In the genomic region with DNA sequence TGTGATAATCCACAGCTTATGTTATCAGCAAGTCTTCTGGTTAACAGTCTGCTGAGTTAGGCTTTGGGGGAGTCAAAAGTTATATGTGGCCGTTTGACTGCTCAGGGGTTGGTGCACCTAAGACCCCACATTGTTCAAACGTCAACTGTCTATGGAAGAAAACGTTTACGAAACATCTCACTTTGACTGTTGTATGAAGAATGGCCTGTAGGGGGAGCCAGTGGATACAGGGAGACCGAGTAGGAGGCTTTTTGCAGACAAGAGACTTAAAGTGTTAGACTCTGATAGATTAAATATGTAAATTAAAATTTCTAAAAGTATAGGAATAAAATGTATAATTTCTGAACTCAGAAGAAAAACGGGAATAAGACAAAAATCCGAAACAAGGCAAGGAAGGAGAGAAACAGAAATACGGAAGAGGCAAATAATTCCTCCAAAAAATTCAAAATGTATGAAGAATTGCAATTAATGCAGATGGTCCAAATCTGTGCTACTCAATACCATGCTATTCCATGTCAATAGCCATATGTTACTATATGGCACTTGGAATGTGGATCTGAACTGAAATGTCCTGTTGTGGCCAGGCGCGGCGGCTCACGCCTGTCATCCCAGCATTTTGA, we compare ENCODE assay signal across 9 cellular contexts. TPM values are rescaled to one million over a fixed set of nuclear protein-coding genes. Genes with fewer than 3 reads are reported as not detected.
DNase-seq lines count a peak whose midpoint lies in the region; ATAC-seq, FAIRE-seq and TF ChIP-seq lines count a peak whose summit lies in the region.
"Had no signal": no experiment of that assay in that cellular context is flagged by ENCODE, and none has a peak within 500 bp of the region (broad histone marks: within the 10 kb centered on the region; RNA-seq: fewer than 3 reads in every experiment).

No MANE protein-coding gene starts in this region.

- no peak overlapping the region for H3K27ac Mint-ChIP-seq in activated T-cell treated with anti-CD3 and anti-CD28 coated beads, Interleukin-2, amount 50 U/mL, for 72 hours
- H3K27ac Mint-ChIP-seq: activated naive CD4-positive, alpha-beta T cell treated with anti-CD3 and anti-CD28 coated beads, Interleukin-2, amount 50 U/mL, for 24 hours had no signal

- no peak overlapping the region for H3K4me3 ChIP-seq in fibroblast of the aortic adventitia (ENCODE audit: low read depth, low read length)
- no peak overlapping the region for H3K4me3 ChIP-seq in neutrophil (ENCODE audit: low read depth in 1 of 2, low read length in 1 of 2)
- no peak overlapping the region for H3K4me3 ChIP-seq in testis

- no peak overlapping the region for H3K27ac ChIP-seq in neutrophil
- no peak overlapping the region for H3K27ac ChIP-seq in testis

- intact Hi-C loops in testis (cut with DNase I; ENCODE audit: low total_unique reads): loop anchor here (5.0 kb wide), 1 partner anchor 115 kb away; no protein-coding TSS in a partner anchor

- H3K36me3 ChIP-seq in neutrophil (no peaks in the 10 kb centered on the region), testis (ENCODE audit: low read depth, missing control alignments) (no peaks in the 10 kb centered on the region)

- DNase-seq in DMS114 treated with DMSO at 0.1 percent for 48 hours (lab: John Stamatoyannopoulos, UW; ENCODE audit: unreplicated experiment) (peak; percentile 49), KBM-7 (peak; percentile 89), RCC 7860 (ENCODE audit: low spot score) (peak; percentile 60), fibroblast of the aortic adventitia (ENCODE audit: low read depth) (peak; percentile 88), testis (peak; percentile 91)
- peak; percentile 85 to 91 for DNase-seq in activated T-cell treated with anti-CD3 and anti-CD28 coated beads, Interleukin-2, amount 50 U/mL, for 72 hours

- H3K9me3 ChIP-seq in neutrophil: no peaks in the 10 kb centered on the region
- no peaks in the 10 kb centered on the region for H3K9me3 ChIP-seq in testis

- peaks cover 14% of the 10 kb centered on the region for H3K27me3 Mint-ChIP-seq in activated T-cell treated with anti-CD3 and anti-CD28 coated beads, Interleukin-2, amount 50 U/mL, for 72 hours (ENCODE audit: low read depth)

- H3K4me3 Mint-ChIP-seq in activated T-cell treated with anti-CD3 and anti-CD28 coated beads, Interleukin-2, amount 50 U/mL, for 72 hours: no peak overlapping the region
- H3K4me3 Mint-ChIP-seq: activated naive CD4-positive, alpha-beta T cell treated with anti-CD3 and anti-CD28 coated beads, Interleukin-2, amount 50 U/mL, for 24 hours had no signal

- WGBS in testis, 2 donors: 41% methylated on average over 12 of the region's 12 CpGs

- H3K4me1 ChIP-seq in neutrophil (ENCODE audit: control insufficient read depth in 1 of 2, insufficient read depth in 1 of 2, low read depth in 1 of 2, low read length in 1 of 2): peaks cover 2% of the 10 kb centered on the region in 2 experiments
- H3K4me1 ChIP-seq in testis: no peaks in the 10 kb centered on the region

- in situ Hi-C loops in KBM-7 (cut with MboI; ENCODE audit: low pct_unique_long_range_greater_than_20kb, low sequenced_read_pairs): no loop called here

- H3K36me3 Mint-ChIP-seq in activated T-cell treated with anti-CD3 and anti-CD28 coated beads, Interleukin-2, amount 50 U/mL, for 72 hours (ENCODE audit: insufficient read depth in 2 of 2): peaks cover 2 to 6% of the 10 kb centered on the region in 2 donors

- TF ChIP-seq POLR2A in testis (IDR thresholded peaks at IDR 0.05): no peak

- peak; percentile 60 to 82 for ATAC-seq in activated T-cell treated with anti-CD3 and anti-CD28 coated beads, Interleukin-2, amount 50 U/mL, for 72 hours (replicated peaks in 1 of 2)
- ATAC-seq in GM18873 (IDR thresholded peaks at IDR 0.05; ENCODE audit: low FRiP score, unreplicated experiment): no peak

- peak; percentile 86 for TF ChIP-seq CTCF in fibroblast of the aortic adventitia (IDR thresholded peaks at IDR 0.05; ENCODE audit: insufficient read depth, low read length)
- peak; percentile 86 for TF ChIP-seq CTCF in neutrophil (IDR thresholded peaks at IDR 0.05)
- peak; percentile 76 to 89 (median 77) for TF ChIP-seq CTCF in testis (IDR thresholded peaks at IDR 0.05)

- peaks cover 0 to 6% of the 10 kb centered on the region in 2 donors for H3K9me3 Mint-ChIP-seq in activated T-cell treated with anti-CD3 and anti-CD28 coated beads, Interleukin-2, amount 50 U/mL, for 72 hours
- H3K9me3 Mint-ChIP-seq: activated naive CD4-positive, alpha-beta T cell treated with anti-CD3 and anti-CD28 coated beads, Interleukin-2, amount 50 U/mL, for 24 hours had no signal

- H3K27me3 ChIP-seq in neutrophil (peaks cover 17% of the 10 kb centered on the region), testis (no peaks in the 10 kb centered on the region)

- FAIRE-seq in RCC 7860 (lab: Jason Lieb, UNC): peak; percentile 84

- peaks cover 40% of the 10 kb centered on the region for H3K4me1 Mint-ChIP-seq in activated T-cell treated with anti-CD3 and anti-CD28 coated beads, Interleukin-2, amount 50 U/mL, for 72 hours (ENCODE audit: low read depth)

RNA-seq across cellular contexts. Expression of a gene that starts 37.8 kb away (rescaled TPM):
- total RNA-seq in activated T-cell treated with anti-CD3 and anti-CD28 coated beads, Interleukin-2, amount 50 U/mL, for 72 hours: 10 to 100 TPM; 23.1 to 25.4 TPM
- total RNA-seq in fibroblast of the aortic adventitia (ENCODE audit: low replicate concordance): 1.6 TPM in 1 of 2 replicates, not detected in the other
- under 1 TPM; 0.31 to 0.47 TPM for total RNA-seq in testis
- polyA plus RNA-seq in testis (ENCODE audit: insufficient read depth, low read depth, low replicate concordance): 0.69 TPM

RNA-seq across cellular contexts. Expression of a gene that starts 41.2 kb away (rescaled TPM):
- total RNA-seq in activated T-cell treated with anti-CD3 and anti-CD28 coated beads, Interleukin-2, amount 50 U/mL, for 72 hours: 10 to 100 TPM; 25.0 to 31.5 TPM
- total RNA-seq in fibroblast of the aortic adventitia (ENCODE audit: low replicate concordance) (0.09 TPM in 1 of 2 replicates, not detected in the other), testis (1 to 10 TPM in 1 of 2 donors, not detected in 1; 1.0 TPM)
- polyA plus RNA-seq in testis (ENCODE audit: insufficient read depth, low read depth, low replicate concordance): 0.63 TPM

Comparison
In these comparisons a context has a peak if more than half of its experiments do, and no peak if none do; other contexts are left out.
1. RNA of a gene that starts 41.2 kb away (total RNA-seq): 25.0 to 31.5 TPM in activated T-cell treated with anti-CD3 and anti-CD28 coated beads, Interleukin-2, amount 50 U/mL, for 72 hours; 1.0 TPM in testis and 0.09 TPM in fibroblast of the aortic adventitia; every median in the first group is over 10 times any median in the second.
2. Peak in every context shown above with its lines, with median percentiles within 50 percentile points of each other: DNase-seq and CTCF ChIP-seq.